In genomic region chr15:58077427-58077826, GRCh38 we compare ENCODE assay signal across 1 cellular context.
TF ChIP-seq lines count a peak whose summit lies in the region.

No MANE protein-coding gene starts in this region.

TF ChIP-seq in HCT116, 20 proteins besides CTCF, POLR2A, EP300 and RAD21 (continued from another document):
- TF ChIP-seq ZBTB33 (IDR thresholded peaks at IDR 0.05; ENCODE audit: extremely low read depth, insufficient replicate concordance, low read length) (no peak), TCF7L2 (IDR thresholded peaks at IDR 0.05; ENCODE audit: borderline replicate concordance, extremely low read depth, insufficient read depth, insufficient read length) (no peak), JUND (IDR thresholded peaks at IDR 0.05) (no peak), CBX3 (IDR thresholded peaks at IDR 0.05; ENCODE audit: low read depth) (no peak)
- TF ChIP-seq, protein P1, sequence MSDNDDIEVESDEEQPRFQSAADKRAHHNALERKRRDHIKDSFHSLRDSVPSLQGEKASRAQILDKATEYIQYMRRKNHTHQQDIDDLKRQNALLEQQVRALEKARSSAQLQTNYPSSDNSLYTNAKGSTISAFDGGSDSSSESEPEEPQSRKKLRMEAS (IDR thresholded peaks at IDR 0.05): no peak
